1 cellular context compared by ENCODE assay signal in the genomic region with DNA sequence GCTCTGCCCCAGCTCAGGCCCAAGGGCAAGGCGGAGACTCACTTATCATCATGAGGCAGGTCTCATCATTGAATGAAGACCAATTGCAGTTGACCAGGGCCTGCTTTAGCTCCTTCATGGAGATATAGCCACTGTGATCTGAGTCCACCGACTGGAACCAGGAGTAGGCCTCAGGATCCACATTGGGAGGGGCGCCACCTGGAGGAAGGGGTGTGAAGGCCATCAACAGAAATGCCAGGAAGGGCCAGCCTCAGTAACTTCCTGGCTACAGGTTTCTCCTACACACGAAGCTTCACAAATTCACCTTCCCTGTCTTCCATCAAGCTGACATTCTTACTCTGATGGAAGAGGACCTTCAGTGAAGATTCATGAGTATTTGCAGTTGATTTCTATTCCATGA.
TF ChIP-seq lines count a peak whose summit lies in the region.

No MANE protein-coding gene starts in this region.

TF ChIP-seq in IMR-90, 13 proteins besides CTCF, POLR2A, EP300 and RAD21 (continued from another document):
- TF ChIP-seq, protein P1, sequence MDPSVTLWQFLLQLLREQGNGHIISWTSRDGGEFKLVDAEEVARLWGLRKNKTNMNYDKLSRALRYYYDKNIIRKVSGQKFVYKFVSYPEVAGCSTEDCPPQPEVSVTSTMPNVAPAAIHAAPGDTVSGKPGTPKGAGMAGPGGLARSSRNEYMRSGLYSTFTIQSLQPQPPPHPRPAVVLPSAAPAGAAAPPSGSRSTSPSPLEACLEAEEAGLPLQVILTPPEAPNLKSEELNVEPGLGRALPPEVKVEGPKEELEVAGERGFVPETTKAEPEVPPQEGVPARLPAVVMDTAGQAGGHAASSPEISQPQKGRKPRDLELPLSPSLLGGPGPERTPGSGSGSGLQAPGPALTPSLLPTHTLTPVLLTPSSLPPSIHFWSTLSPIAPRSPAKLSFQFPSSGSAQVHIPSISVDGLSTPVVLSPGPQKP (IDR thresholded peaks at IDR 0.05; ENCODE audit: borderline replicate concordance, low read depth, low read length) = no peak
TF ChIP-seq in IMR-90: peak in this region for 1.
